In genomic region chr19:4378886-4379285, GRCh38 we compare ENCODE assay signal across 9 cellular contexts. TPM values are rescaled to one million over a fixed set of nuclear protein-coding genes. Genes with fewer than 3 reads are reported as not detected.
DNase-seq lines count a peak whose midpoint lies in the region; ATAC-seq and TF ChIP-seq lines count a peak whose summit lies in the region.
"Had no signal": no experiment of that assay in that cellular context is flagged by ENCODE, and none has a peak within 500 bp of the region (broad histone marks: within the 10 kb centered on the region; RNA-seq: fewer than 3 reads in every experiment).

No MANE protein-coding gene starts in this region.

- 46 to 67% methylated on average over 8 to 10 of the region's 11 CpGs for WGBS in esophagus squamous epithelium, 2 donors

- intact Hi-C loops in esophagus squamous epithelium (cut with DNase I): no loop called here

- no peaks in the 10 kb centered on the region for H3K9me3 Mint-ChIP-seq in activated T-cell treated with anti-CD3 and anti-CD28 coated beads, Interleukin-2, amount 50 U/mL, for 72 hours
- H3K9me3 Mint-ChIP-seq in WTC11: no peaks in the 10 kb centered on the region
- no peaks in the 10 kb centered on the region for H3K9me3 Mint-ChIP-seq in stimulated activated naive CD8-positive, alpha-beta T cell treated with anti-CD3 and anti-CD28 coated beads, Interleukin-15, amount 100 ng/mL, for 72 hours

- no peaks in the 10 kb centered on the region for H3K36me3 Mint-ChIP-seq in activated T-cell treated with anti-CD3 and anti-CD28 coated beads, Interleukin-2, amount 50 U/mL, for 72 hours (ENCODE audit: insufficient read depth in 2 of 2)
- H3K36me3 Mint-ChIP-seq in WTC11: no peaks in the 10 kb centered on the region

- H3K27ac Mint-ChIP-seq in activated T-cell treated with anti-CD3 and anti-CD28 coated beads, Interleukin-2, amount 50 U/mL, for 72 hours: no peak overlapping the region
- H3K27ac Mint-ChIP-seq in WTC11: peak overlapping the region; percentile 86; the same call in 1 of the 2 replicates
- no peak overlapping the region for H3K27ac Mint-ChIP-seq in stimulated activated naive CD8-positive, alpha-beta T cell treated with anti-CD3 and anti-CD28 coated beads, Interleukin-15, amount 100 ng/mL, for 72 hours

- H3K27ac ChIP-seq in esophagus squamous epithelium: peak overlapping the region; percentile 92 to 97 (median 92)

- no peak for DNase-seq in activated T-cell treated with anti-CD3 and anti-CD28 coated beads, Interleukin-2, amount 50 U/mL, for 72 hours
- DNase-seq in activated T-cell treated with anti-CD3 and anti-CD28 coated beads for 4 hours: no peak
- no peak for DNase-seq in WTC11 (ENCODE audit: low spot score)
- DNase-seq in esophagus squamous epithelium (lab: John Stamatoyannopoulos, UW): no peak
- no peak for DNase-seq in stimulated activated naive CD8-positive, alpha-beta T cell treated with anti-CD3 and anti-CD28 coated beads, Interleukin-15, amount 100 ng/mL, for 72 hours
- no peak for DNase-seq in erythroblast (lab: John Stamatoyannopoulos, UW)
- DNase-seq in anterior cingulate cortex (lab: John Stamatoyannopoulos, UW): no peak
- no peak for DNase-seq in stimulated activated CD4-positive, alpha-beta T cell treated with anti-CD3 and anti-CD28 coated beads, Interleukin-12 subunit alpha, Interleukin-12 subunit beta, amount 100 ng/mL, for 4 hours
- DNase-seq: NCI-H2107 had no signal

- H3K4me1 Mint-ChIP-seq in activated T-cell treated with anti-CD3 and anti-CD28 coated beads, Interleukin-2, amount 50 U/mL, for 72 hours (ENCODE audit: low read depth): peaks cover 70% of the 10 kb centered on the region
- H3K4me1 Mint-ChIP-seq in WTC11: peaks cover 48% of the 10 kb centered on the region
- peaks cover 89% of the 10 kb centered on the region for H3K4me1 Mint-ChIP-seq in stimulated activated naive CD8-positive, alpha-beta T cell treated with anti-CD3 and anti-CD28 coated beads, Interleukin-15, amount 100 ng/mL, for 72 hours

- peaks cover 0 to 10% (median 0%) of the 10 kb centered on the region in 3 donors for H3K36me3 ChIP-seq in esophagus squamous epithelium

- H3K4me3 ChIP-seq in esophagus squamous epithelium: peak overlapping the region in 2 of 4 donors; percentile 13 to 23

- peaks cover 61 to 91% (median 70%) of the 10 kb centered on the region in 3 donors for H3K4me1 ChIP-seq in esophagus squamous epithelium

- TF ChIP-seq POLR2A in esophagus squamous epithelium (IDR thresholded peaks at IDR 0.05) (no peak), erythroblast (IDR thresholded peaks at IDR 0.05; ENCODE audit: low read length) (no peak)

- H3K9me3 ChIP-seq in esophagus squamous epithelium: no peaks in the 10 kb centered on the region

- no peaks in the 10 kb centered on the region for H3K27me3 ChIP-seq in esophagus squamous epithelium

- H3K27me3 Mint-ChIP-seq in activated T-cell treated with anti-CD3 and anti-CD28 coated beads, Interleukin-2, amount 50 U/mL, for 72 hours (ENCODE audit: low read depth): no peaks in the 10 kb centered on the region
- H3K27me3 Mint-ChIP-seq in WTC11 (ENCODE audit: low read depth): no peaks in the 10 kb centered on the region
- H3K27me3 Mint-ChIP-seq in stimulated activated naive CD8-positive, alpha-beta T cell treated with anti-CD3 and anti-CD28 coated beads, Interleukin-15, amount 100 ng/mL, for 72 hours: no peaks in the 10 kb centered on the region

- POLR2A ChIA-PET in WTC11 (lab: Charles Lee): no interaction called here

- ATAC-seq in activated T-cell treated with anti-CD3 and anti-CD28 coated beads, Interleukin-2, amount 50 U/mL, for 72 hours (replicated peaks in 1 of 2): no peak
- no peak for ATAC-seq in WTC11
- ATAC-seq in stimulated activated naive CD8-positive, alpha-beta T cell treated with anti-CD3 and anti-CD28 coated beads, Interleukin-15, amount 100 ng/mL, for 72 hours: no peak

- peak overlapping the region; percentile 76 to 87 for H3K4me3 Mint-ChIP-seq in activated T-cell treated with anti-CD3 and anti-CD28 coated beads, Interleukin-2, amount 50 U/mL, for 72 hours
- H3K4me3 Mint-ChIP-seq in WTC11: no peak overlapping the region
- peak overlapping the region; percentile 73 to 87 for H3K4me3 Mint-ChIP-seq in stimulated activated naive CD8-positive, alpha-beta T cell treated with anti-CD3 and anti-CD28 coated beads, Interleukin-15, amount 100 ng/mL, for 72 hours

- CTCF ChIA-PET in WTC11 (lab: Charles Lee): no interaction called here

- TF ChIP-seq CTCF in WTC11 (IDR thresholded peaks at IDR 0.05) (no peak), esophagus squamous epithelium (IDR thresholded peaks at IDR 0.05) (no peak)

TF ChIP-seq in WTC11, 78 proteins besides CTCF, POLR2A, EP300 and RAD21:
- TF ChIP-seq CREB1 (CRISPR knock-in tag; IDR thresholded peaks at IDR 0.05): no peak
- TF ChIP-seq ZNF512 (CRISPR knock-in tag; IDR thresholded peaks at IDR 0.05; ENCODE audit: borderline replicate concordance): no peak

RNA-seq across cellular contexts. Expression of gene SH3GL1, which starts 21.5 kb away (rescaled TPM):
- total RNA-seq in activated T-cell treated with anti-CD3 and anti-CD28 coated beads, Interleukin-2, amount 50 U/mL, for 72 hours: 10 to 100 TPM; 40.6 TPM
- total RNA-seq in WTC11 (2021) (89.4 to 109 TPM (median 89.7 TPM) in 3 replicates), esophagus squamous epithelium (100 to 1,000 TPM in 2 of 4 donors, 10 to 100 TPM in 2; 67.4 to 131 (median 91.2) TPM)

RNA-seq across cellular contexts. Expression of gene CHAF1A, which starts 23.6 kb away (rescaled TPM):
- 10 to 100 TPM; 74.0 to 79.7 TPM for total RNA-seq in activated T-cell treated with anti-CD3 and anti-CD28 coated beads, Interleukin-2, amount 50 U/mL, for 72 hours
- 126 to 161 TPM (median 137 TPM) in 3 replicates for total RNA-seq in WTC11 (2021)
- 10 to 100 TPM in 3 of 4 donors, 1 to 10 TPM in 1; 7.6 to 20.9 (median 11.9) TPM for total RNA-seq in esophagus squamous epithelium

RNA-seq across cellular contexts. Expression of gene MPND, which starts 35.5 kb away (rescaled TPM):
- total RNA-seq in activated T-cell treated with anti-CD3 and anti-CD28 coated beads, Interleukin-2, amount 50 U/mL, for 72 hours: 10 to 100 TPM in 1 of 2 donors, 1 to 10 TPM in 1; 9.7 to 10.3 TPM
- 28.3 to 37.7 TPM (median 37.4 TPM) in 3 replicates for total RNA-seq in WTC11 (2021)
- 10 to 100 TPM in 1 of 4 donors, 1 to 10 TPM in 3; 2.5 to 11.1 (median 6.5) TPM for total RNA-seq in esophagus squamous epithelium

RNA-seq across cellular contexts. Expression of gene STAP2, which starts 40.3 kb away (rescaled TPM):
- 10 to 100 TPM in 1 of 2 donors, 1 to 10 TPM in 1; 8.3 to 10.0 TPM for total RNA-seq in activated T-cell treated with anti-CD3 and anti-CD28 coated beads, Interleukin-2, amount 50 U/mL, for 72 hours
- total RNA-seq in WTC11 (2021): 18.2 to 21.1 TPM (median 20.2 TPM) in 3 replicates
- total RNA-seq in esophagus squamous epithelium: 100 to 1,000 TPM in 1 of 4 donors, 10 to 100 TPM in 3; 61.4 to 131 (median 82.5) TPM
